ENCODE assay signal across 8 cellular contexts in the genomic region with DNA sequence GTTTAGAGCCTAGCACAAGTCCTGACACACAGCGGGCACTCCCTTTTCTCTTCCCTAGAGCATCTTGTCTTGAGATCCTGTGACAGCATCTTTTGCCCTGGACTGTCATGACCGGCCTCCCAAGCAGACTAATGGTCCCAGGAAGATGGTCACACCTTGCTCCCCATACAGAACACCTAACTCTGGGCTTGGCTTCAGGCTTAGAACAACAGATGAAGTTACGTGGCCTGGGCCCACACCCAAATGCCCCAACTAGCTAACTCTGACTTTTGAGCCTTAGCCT. TPM values are rescaled to one million over a fixed set of nuclear protein-coding genes. Genes with fewer than 3 reads are reported as not detected.
DNase-seq lines count a peak whose midpoint lies in the region; ATAC-seq and TF ChIP-seq lines count a peak whose summit lies in the region.

No MANE protein-coding gene starts in this region.

- H3K4me1 ChIP-seq in right cardiac atrium (ENCODE audit: control insufficient read depth, insufficient read depth, low read length) (peaks cover 5% of the 10 kb centered on the region), skeletal muscle satellite cell (ENCODE audit: control insufficient read depth, insufficient read depth, low read length) (peaks cover 14% of the 10 kb centered on the region)

- H3K27ac ChIP-seq in VCaP = peak overlapping the region; percentile 95
- H3K27ac ChIP-seq in right cardiac atrium (ENCODE audit: low read length) = peak overlapping the region; percentile 92

- H3K4me3 ChIP-seq in right cardiac atrium (ENCODE audit: low read length) (no peak overlapping the region), skeletal muscle satellite cell (ENCODE audit: low read length) (peak overlapping the region; percentile 68)

- peak overlapping the region; percentile 79 for H3K4me2 ChIP-seq in skeletal muscle satellite cell (ENCODE audit: low read length)

- H3K9me3 ChIP-seq in right cardiac atrium (ENCODE audit: control insufficient read depth, low read length) (no peaks in the 10 kb centered on the region), skeletal muscle satellite cell (replicated peaks; ENCODE audit: low read length) (no peaks in the 10 kb centered on the region)

- H3K27me3 ChIP-seq in right cardiac atrium (ENCODE audit: control insufficient read depth, insufficient read depth) (no peaks in the 10 kb centered on the region), skeletal muscle satellite cell (ENCODE audit: control insufficient read depth, insufficient read depth, low read length) (peaks cover 4% of the 10 kb centered on the region)

- TF ChIP-seq CTCF in VCaP (conservative IDR thresholded peaks at IDR 0.05) = no peak

- no peaks in the 10 kb centered on the region for H3K36me3 ChIP-seq in skeletal muscle satellite cell (ENCODE audit: insufficient read depth, low read length)

- intact Hi-C loops in right cardiac atrium (cut with DNase I) = no loop called here

- H3K9ac ChIP-seq in skeletal muscle satellite cell (ENCODE audit: low read depth, low read length) = peak overlapping the region; percentile 92

- ATAC-seq in GM18909 (IDR thresholded peaks at IDR 0.05; ENCODE audit: poor library complexity, unreplicated experiment) = peak; percentile 2
- no peak for ATAC-seq in right cardiac atrium

- DNase-seq in right cardiac atrium (no peak), germinal center (ENCODE audit: low spot score) (no peak), retina (no peak), SIG-M5 (lab: John Stamatoyannopoulos, UW) (no peak)
- DNase-seq in stimulated activated CD8-positive, alpha-beta memory T cell treated with anti-CD3 and anti-CD28 coated beads, Interleukin-4, amount 100 ng/mL, for 48 hours = no peak

- WGBS in right cardiac atrium = 76% methylated on average over 3 of the region's 3 CpGs

RNA-seq across cellular contexts. Expression of gene IP6K1, which starts 0.8 kb away (rescaled TPM):
- total RNA-seq in right cardiac atrium = 10 to 100 TPM; 18.4 to 24.0 (median 21.7) TPM
- 14.6 TPM for polyA plus RNA-seq in right cardiac atrium
- total RNA-seq in skeletal muscle satellite cell (2012; rRNA removed) = 27.3 and 29.4 TPM in 2 replicates

RNA-seq across cellular contexts. Expression of gene CDHR4, which starts 12.6 kb away (rescaled TPM):
- total RNA-seq in right cardiac atrium = under 1 TPM in 1 of 4 donors, not detected in 3; 0.29 TPM
- 0.07 TPM for polyA plus RNA-seq in right cardiac atrium
- 0.22 TPM in 1 of 2 replicates, not detected in the other for total RNA-seq in skeletal muscle satellite cell (2012; rRNA removed)

RNA-seq across cellular contexts. Expression of gene INKA1, which starts 15.9 kb away (rescaled TPM):
- total RNA-seq in right cardiac atrium = 1 to 10 TPM; 2.2 to 6.4 (median 4.6) TPM
- polyA plus RNA-seq in right cardiac atrium = 3.9 TPM
- total RNA-seq in skeletal muscle satellite cell (2012; rRNA removed) = 4.3 and 5.7 TPM in 2 replicates

RNA-seq across cellular contexts. Expression of gene UBA7, which starts 26.6 kb away (rescaled TPM):
- total RNA-seq in right cardiac atrium = 10 to 100 TPM; 25.5 to 40.5 (median 38.2) TPM
- polyA plus RNA-seq in right cardiac atrium = 25.1 TPM
- 15.0 and 17.7 TPM in 2 replicates for total RNA-seq in skeletal muscle satellite cell (2012; rRNA removed)
